1 cellular context compared by ENCODE assay signal in the genomic region with DNA sequence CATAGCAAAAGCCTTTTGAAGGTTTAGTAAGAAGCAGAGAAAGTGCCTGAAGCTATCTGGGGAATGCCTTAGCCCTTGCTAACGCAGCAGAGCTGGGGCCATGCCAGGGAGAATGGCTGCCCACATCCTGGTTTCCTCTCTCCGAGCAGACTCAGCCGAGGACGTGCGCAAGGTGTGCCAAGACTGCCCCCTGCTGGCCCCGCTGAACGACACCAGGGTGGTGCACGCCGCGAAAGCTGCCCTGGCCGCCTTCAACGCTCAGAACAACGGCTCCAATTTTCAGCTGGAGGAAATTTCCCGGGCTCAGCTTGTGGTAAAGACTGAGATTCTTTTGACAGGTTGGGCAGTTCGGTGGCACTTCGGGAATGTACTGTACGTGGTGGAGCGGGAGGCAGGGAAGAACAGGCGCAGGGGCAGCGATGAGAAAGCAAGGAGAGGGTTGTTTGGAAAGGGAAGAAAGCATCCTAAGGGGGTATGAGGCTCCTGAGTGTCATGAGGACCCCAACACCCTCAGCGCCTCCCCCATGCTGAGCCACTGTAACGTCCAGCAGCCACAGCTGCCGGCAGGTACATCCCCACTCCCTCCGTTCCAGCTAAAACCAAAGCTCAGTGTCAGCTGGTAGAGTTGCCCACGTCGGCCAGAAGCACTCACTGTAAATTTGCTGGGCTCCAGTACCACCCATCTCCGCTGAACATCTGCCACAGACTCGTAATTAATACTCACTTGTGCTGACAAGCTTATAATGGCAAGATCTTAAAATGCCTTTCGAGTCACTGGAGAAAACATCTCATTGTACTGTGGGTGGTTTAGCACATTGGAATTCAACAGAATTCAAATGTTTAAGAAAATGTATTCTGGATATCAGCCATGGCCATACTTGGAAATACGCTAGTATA.
TF ChIP-seq lines count a peak whose summit lies in the region.

No MANE protein-coding gene starts in this region.

TF ChIP-seq in HepG2, 621 proteins besides CTCF, POLR2A, EP300 and RAD21 (continues in another document):
- TF ChIP-seq ZFY (CRISPR knock-in tag; IDR thresholded peaks at IDR 0.05) (no peak), ZSCAN22 (CRISPR knock-in tag; IDR thresholded peaks at IDR 0.05) (no peak), KDM3A (CRISPR knock-in tag; IDR thresholded peaks at IDR 0.05; ENCODE audit: low read depth) (no peak), TMF1 (CRISPR knock-in tag; IDR thresholded peaks at IDR 0.05; ENCODE audit: low read depth) (peak; percentile 88), EEA1 (CRISPR knock-in tag; IDR thresholded peaks at IDR 0.05; ENCODE audit: borderline replicate concordance) (no peak; the same call in 1 of the 2 replicates), RORA (CRISPR knock-in tag; IDR thresholded peaks at IDR 0.05) (no peak), JUN (CRISPR knock-in tag; IDR thresholded peaks at IDR 0.05) (no peak), KDM4B (CRISPR knock-in tag; IDR thresholded peaks at IDR 0.05) (peak; percentile 35; the same call in 1 of the 2 replicates), ZNF567 (CRISPR knock-in tag; IDR thresholded peaks at IDR 0.05; ENCODE audit: borderline replicate concordance) (no peak), ZNF782 (CRISPR knock-in tag; IDR thresholded peaks at IDR 0.05; ENCODE audit: borderline replicate concordance) (no peak), SKI (IDR thresholded peaks at IDR 0.05; ENCODE audit: partially characterized antibody) (no peak), ZFAT (CRISPR knock-in tag; conservative IDR thresholded peaks at IDR 0.05) (no peak), ZNF503 (CRISPR knock-in tag; IDR thresholded peaks at IDR 0.05) (no peak), ZNF572 (CRISPR knock-in tag; IDR thresholded peaks at IDR 0.05) (peak; percentile 87; the same call in 1 of the 2 replicates), EHMT2 (IDR thresholded peaks at IDR 0.05; ENCODE audit: borderline replicate concordance, low read depth, low read length) (no peak), ATAD3A (CRISPR knock-in tag; IDR thresholded peaks at IDR 0.05) (no peak), RBAK (CRISPR knock-in tag; IDR thresholded peaks at IDR 0.05) (no peak), GTF2F1 (IDR thresholded peaks at IDR 0.05; ENCODE audit: low read length) (no peak), DR1 (CRISPR knock-in tag; IDR thresholded peaks at IDR 0.05) (no peak), ZNF737 (CRISPR knock-in tag; IDR thresholded peaks at IDR 0.05; ENCODE audit: borderline replicate concordance) (no peak), PPARG (CRISPR knock-in tag; conservative IDR thresholded peaks at IDR 0.05) (no peak), ZNF512 (CRISPR knock-in tag; IDR thresholded peaks at IDR 0.05) (no peak), ZBED4 (CRISPR knock-in tag; IDR thresholded peaks at IDR 0.05; ENCODE audit: borderline replicate concordance) (peak; percentile 24; the same call in 1 of the 2 replicates)
- TF ChIP-seq, protein P1, sequence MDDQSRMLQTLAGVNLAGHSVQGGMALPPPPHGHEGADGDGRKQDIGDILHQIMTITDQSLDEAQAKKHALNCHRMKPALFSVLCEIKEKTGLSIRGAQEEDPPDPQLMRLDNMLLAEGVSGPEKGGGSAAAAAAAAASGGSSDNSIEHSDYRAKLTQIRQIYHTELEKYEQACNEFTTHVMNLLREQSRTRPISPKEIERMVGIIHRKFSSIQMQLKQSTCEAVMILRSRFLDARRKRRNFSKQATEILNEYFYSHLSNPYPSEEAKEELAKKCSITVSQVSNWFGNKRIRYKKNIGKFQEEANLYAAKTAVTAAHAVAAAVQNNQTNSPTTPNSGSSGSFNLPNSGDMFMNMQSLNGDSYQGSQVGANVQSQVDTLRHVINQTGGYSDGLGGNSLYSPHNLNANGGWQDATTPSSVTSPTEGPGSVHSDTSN (CRISPR knock-in tag; IDR thresholded peaks at IDR 0.05; ENCODE audit: borderline replicate concordance), result no peak
- TF ChIP-seq, protein P2, sequence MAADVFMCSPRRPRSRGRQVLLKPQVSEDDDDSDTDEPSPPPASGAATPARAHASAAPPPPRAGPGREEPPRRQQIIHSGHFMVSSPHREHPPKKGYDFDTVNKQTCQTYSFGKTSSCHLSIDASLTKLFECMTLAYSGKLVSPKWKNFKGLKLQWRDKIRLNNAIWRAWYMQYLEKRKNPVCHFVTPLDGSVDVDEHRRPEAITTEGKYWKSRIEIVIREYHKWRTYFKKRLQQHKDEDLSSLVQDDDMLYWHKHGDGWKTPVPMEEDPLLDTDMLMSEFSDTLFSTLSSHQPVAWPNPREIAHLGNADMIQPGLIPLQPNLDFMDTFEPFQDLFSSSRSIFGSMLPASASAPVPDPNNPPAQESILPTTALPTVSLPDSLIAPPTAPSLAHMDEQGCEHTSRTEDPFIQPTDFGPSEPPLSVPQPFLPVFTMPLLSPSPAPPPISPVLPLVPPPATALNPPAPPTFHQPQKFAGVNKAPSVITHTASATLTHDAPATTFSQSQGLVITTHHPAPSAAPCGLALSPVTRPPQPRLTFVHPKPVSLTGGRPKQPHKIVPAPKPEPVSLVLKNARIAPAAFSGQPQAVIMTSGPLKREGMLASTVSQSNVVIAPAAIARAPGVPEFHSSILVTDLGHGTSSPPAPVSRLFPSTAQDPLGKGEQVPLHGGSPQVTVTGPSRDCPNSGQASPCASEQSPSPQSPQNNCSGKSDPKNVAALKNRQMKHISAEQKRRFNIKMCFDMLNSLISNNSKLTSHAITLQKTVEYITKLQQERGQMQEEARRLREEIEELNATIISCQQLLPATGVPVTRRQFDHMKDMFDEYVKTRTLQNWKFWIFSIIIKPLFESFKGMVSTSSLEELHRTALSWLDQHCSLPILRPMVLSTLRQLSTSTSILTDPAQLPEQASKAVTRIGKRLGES (CRISPR knock-in tag; IDR thresholded peaks at IDR 0.05; ENCODE audit: borderline replicate concordance), result no peak
- TF ChIP-seq, protein P3, sequence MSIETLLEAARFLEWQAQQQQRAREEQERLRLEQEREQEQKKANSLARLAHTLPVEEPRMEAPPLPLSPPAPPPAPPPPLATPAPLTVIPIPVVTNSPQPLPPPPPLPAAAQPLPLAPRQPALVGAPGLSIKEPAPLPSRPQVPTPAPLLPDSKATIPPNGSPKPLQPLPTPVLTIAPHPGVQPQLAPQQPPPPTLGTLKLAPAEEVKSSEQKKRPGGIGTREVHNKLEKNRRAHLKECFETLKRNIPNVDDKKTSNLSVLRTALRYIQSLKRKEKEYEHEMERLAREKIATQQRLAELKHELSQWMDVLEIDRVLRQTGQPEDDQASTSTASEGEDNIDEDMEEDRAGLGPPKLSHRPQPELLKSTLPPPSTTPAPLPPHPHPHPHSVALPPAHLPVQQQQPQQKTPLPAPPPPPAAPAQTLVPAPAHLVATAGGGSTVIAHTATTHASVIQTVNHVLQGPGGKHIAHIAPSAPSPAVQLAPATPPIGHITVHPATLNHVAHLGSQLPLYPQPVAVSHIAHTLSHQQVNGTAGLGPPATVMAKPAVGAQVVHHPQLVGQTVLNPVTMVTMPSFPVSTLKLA (IDR thresholded peaks at IDR 0.05), result no peak
- TF ChIP-seq, protein P4, sequence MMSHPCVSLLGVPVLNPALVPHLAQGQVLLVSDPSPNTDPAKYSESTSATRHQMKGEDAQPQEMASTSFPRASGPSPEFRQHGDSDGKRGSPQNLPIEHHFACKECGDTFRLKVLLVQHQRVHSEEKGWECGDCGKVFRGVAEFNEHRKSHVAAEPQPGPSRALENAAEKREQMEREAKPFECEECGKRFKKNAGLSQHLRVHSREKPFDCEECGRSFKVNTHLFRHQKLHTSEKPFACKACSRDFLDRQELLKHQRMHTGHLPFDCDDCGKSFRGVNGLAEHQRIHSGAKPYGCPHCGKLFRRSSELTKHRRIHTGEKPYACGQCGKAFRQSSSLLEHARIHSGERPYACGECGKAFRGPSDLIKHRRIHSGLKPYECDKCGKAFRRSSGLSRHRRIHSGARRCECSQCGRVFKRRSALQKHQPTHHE (CRISPR knock-in tag; IDR thresholded peaks at IDR 0.05; ENCODE audit: borderline replicate concordance), result no peak
